In the genomic region with DNA sequence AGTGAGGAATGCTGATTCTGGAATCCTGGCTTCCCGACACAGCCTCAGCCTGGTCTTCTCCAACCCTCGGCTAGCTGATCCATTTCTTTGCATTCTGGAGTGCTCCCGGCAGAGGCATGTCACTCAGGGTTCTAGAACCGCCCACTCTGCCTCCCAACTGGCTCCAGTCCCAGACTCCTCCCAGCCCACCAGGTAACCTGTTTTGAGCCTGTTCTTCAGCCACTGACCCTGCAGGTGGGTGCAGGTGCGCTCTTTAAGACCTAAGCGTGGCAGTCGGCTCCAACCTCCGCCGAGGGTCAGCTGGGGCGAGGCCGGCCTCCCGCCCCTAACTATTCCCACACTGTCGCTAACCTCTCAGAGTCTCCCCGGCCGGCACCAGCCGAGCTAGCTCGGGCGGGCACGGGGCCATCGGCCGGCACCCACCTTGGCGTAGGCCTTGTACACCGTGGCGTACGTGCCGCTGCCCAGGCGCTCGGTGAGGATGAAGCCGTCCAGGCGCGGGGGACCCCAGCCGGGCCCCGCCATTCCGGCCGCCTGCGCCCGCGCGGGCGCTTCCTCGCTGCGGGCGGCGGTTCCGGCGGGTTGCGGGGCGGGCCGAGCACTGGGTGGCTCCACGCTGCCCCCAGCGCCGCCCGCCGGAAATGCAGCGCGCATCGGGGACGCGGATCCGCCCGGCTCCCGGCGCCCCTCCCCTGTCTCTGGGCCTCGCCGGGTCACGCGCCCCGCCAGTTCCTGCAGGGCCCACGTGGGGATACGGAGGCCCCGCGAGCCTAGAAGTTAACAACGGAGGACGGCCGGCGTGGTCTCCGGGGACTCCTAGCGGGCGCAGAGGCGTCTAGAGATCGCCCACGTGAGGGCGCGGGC, we compare ENCODE assay signal across 8 cellular contexts. TPM values are rescaled to one million over a fixed set of nuclear protein-coding genes. Genes with fewer than 3 reads are reported as not detected.
DNase-seq lines count a peak whose midpoint lies in the region; ATAC-seq and TF ChIP-seq lines count a peak whose summit lies in the region.

A gene with protein sequence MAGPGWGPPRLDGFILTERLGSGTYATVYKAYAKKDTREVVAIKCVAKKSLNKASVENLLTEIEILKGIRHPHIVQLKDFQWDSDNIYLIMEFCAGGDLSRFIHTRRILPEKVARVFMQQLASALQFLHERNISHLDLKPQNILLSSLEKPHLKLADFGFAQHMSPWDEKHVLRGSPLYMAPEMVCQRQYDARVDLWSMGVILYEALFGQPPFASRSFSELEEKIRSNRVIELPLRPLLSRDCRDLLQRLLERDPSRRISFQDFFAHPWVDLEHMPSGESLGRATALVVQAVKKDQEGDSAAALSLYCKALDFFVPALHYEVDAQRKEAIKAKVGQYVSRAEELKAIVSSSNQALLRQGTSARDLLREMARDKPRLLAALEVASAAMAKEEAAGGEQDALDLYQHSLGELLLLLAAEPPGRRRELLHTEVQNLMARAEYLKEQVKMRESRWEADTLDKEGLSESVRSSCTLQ (minus strand): TSS at position 576 of the 864 bp plus-strand sequence. CDS start 51 bp downstream, at position 525.

- no peak for TF ChIP-seq EP300 in transverse colon (IDR thresholded peaks at IDR 0.05; ENCODE audit: low read depth)

- POLR2A ChIA-PET in T-cell (lab: Charles Lee), result interaction anchor here in 1 of 2 donors (0.6 kb wide), 3 partner anchors 15 to 609 kb away, joined by 3 to 13 read pairs (median 3); a partner anchor contains a TSS

- H3K9me3 Mint-ChIP-seq in T-cell, result no peaks in the 10 kb centered on the region

- H3K36me3 ChIP-seq in transverse colon, result peaks cover 0 to 14% (median 3%) of the 10 kb centered on the region in 4 donors

- CTCF ChIA-PET in T-cell (lab: Charles Lee), result interaction anchor here in 1 of 2 donors (1.2 to 2.8 kb wide), 2 partner anchors 59 to 64 kb away, joined by 5 to 18 read pairs; a partner anchor contains a TSS

- peaks cover 19 to 30% (median 25%) of the 10 kb centered on the region in 4 donors for H3K4me1 ChIP-seq in transverse colon

- TF ChIP-seq CTCF in GM12875 (IDR thresholded peaks at IDR 0.05; ENCODE audit: borderline replicate concordance, insufficient read depth, low read depth, low read length) (peak; percentile 68), transverse colon (IDR thresholded peaks at IDR 0.05) (peak; percentile 68 to 84 (median 73))

- H3K27ac Mint-ChIP-seq in T-cell, result peak within 1 kb of the TSS; percentile 96 to 97

- peaks cover 17% of the 10 kb centered on the region for H3K36me3 Mint-ChIP-seq in T-cell

- TF ChIP-seq POLR2A in transverse colon (IDR thresholded peaks at IDR 0.05), result peak; percentile 74

- peak; percentile 42 for DNase-seq in NCI-H1436 treated with DMSO at 0.1 percent for 48 hours (lab: John Stamatoyannopoulos, UW)
- peak; percentile 82 to 95 (median 90) for DNase-seq in T-cell
- DNase-seq in cardiac septum (ENCODE audit: low spot score), result peak; percentile 96
- peak; percentile 82 for DNase-seq in pons (ENCODE audit: low spot score)
- peak; percentile 93 for DNase-seq in transverse colon

- H3K4me3 ChIP-seq in GM12875 (ENCODE audit: low read depth, low read length) (peak within 1 kb of the TSS; percentile 75), transverse colon (peak within 1 kb of the TSS; percentile 71 to 90 (median 77))

- in situ Hi-C loops in transverse colon (cut with MboI; ENCODE audit: low pct_ligation_motif_present in 1 of 4, low pct_unique_long_range_greater_than_20kb in 1 of 4, low sequenced_read_pairs in 3 of 4), result no loop called here

- ATAC-seq in HG02852 (IDR thresholded peaks at IDR 0.05; ENCODE audit: unreplicated experiment) (peak; percentile 77), T-cell (replicated peaks in 1 of 4) (peak; percentile 84 to 90 (median 88))

- no peaks in the 10 kb centered on the region for H3K9me3 ChIP-seq in transverse colon

- H3K27me3 ChIP-seq in transverse colon, result no peaks in the 10 kb centered on the region

- H3K4me3 Mint-ChIP-seq in T-cell, result peak within 1 kb of the TSS; percentile 86 to 90 (median 86)

- WGBS in adipose tissue, 3 donors, result 0 to 1% (median 0%) methylated on average over 70 to 84 of the region's 84 CpGs
- WGBS in transverse colon (ENCODE audit: low coverage in 1 of 2), 2 donors, result 1% methylated on average over 19 of the region's 84 CpGs; no CpG with 5 or more reads in 1 of the 2 donors

- intact Hi-C loops in cardiac septum (cut with DNase I) (loop anchor here (2.0 kb wide), 1 partner anchor 60 kb away; no protein-coding TSS in a partner anchor), transverse colon (cut with DNase I; ENCODE audit: low total_unique reads) (loop anchor here (5.0 to 10.0 kb wide), 2 partner anchors 61 to 112 kb away; a partner anchor contains a TSS)

- H3K27ac ChIP-seq in adipose tissue (ENCODE audit: low read depth, low read length) (no peak within 1 kb of the TSS), transverse colon (peak within 1 kb of the TSS; percentile 87 to 95 (median 92))

- no peaks in the 10 kb centered on the region for H3K27me3 Mint-ChIP-seq in T-cell

- peaks cover 48 to 64% (median 54%) of the 10 kb centered on the region in 3 donors for H3K4me1 Mint-ChIP-seq in T-cell

RNA-seq across cellular contexts. Expression of the gene that starts here (rescaled TPM):
- 100 to 1,000 TPM in 3 of 5 donors, 10 to 100 TPM in 2; 53.4 to 112 (median 101) TPM for total RNA-seq in T-cell
- polyA plus RNA-seq in adipose tissue, result 10 to 100 TPM; 18.1 to 24.7 (median 22.6) TPM
- 25.6 TPM for total RNA-seq in cardiac septum
- total RNA-seq in transverse colon, result 100 to 1,000 TPM; 138 to 473 (median 312) TPM

Comparison
In these comparisons a context has a peak if more than half of its experiments do, and no peak if none do; other contexts are left out.
1. DNase-seq: peak in every context shown above with its lines; median percentile 96 in cardiac septum; 93 in transverse colon; 90 in T-cell; 82 in pons; 42 in NCI-H1436 treated with DMSO at 0.1 percent for 48 hours.